Comparison of ENCODE assay signal across 21 cellular contexts in genomic region chr12:127398026-127398715, GRCh38.
DNase-seq lines count a peak whose midpoint lies in the region; ATAC-seq and TF ChIP-seq lines count a peak whose summit lies in the region.
"Had no signal": no experiment of that assay in that cellular context is flagged by ENCODE, and none has a peak within 500 bp of the region (broad histone marks: within the 10 kb centered on the region; RNA-seq: fewer than 3 reads in every experiment).

No MANE protein-coding gene starts in this region.

- H2BK5ac ChIP-seq in mesenchymal stem cell (ENCODE audit: low read depth, low read length, poor library complexity, severe bottlenecking): no peak overlapping the region

- no peaks in the 10 kb centered on the region for H3K36me3 Mint-ChIP-seq in natural killer cell treated with Interleukin-12 subunit alpha and Interleukin-12 subunit beta and Interleukin-15 and Interleukin-18, amount 100 ng/mL, for 72 hours
- H3K36me3 Mint-ChIP-seq in activated T-helper 2 cell treated with anti-CD3 and anti-CD28 coated beads, Interferon-gamma antibody, Interleukin-2, Interleukin-4, amounts not matched to agents 10 μg/mL and 5 μg/mL and 100 μg/mL, durations not matched to agents 14 hours and 24 hours and 36 hours (ENCODE audit: low read depth): no peaks in the 10 kb centered on the region

- no peak overlapping the region for H3K27ac Mint-ChIP-seq in natural killer cell treated with Interleukin-12 subunit alpha and Interleukin-12 subunit beta and Interleukin-15 and Interleukin-18, amount 100 ng/mL, for 72 hours
- H3K27ac Mint-ChIP-seq in activated T-helper 2 cell treated with anti-CD3 and anti-CD28 coated beads, Interferon-gamma antibody, Interleukin-2, Interleukin-4, amounts not matched to agents 10 μg/mL and 5 μg/mL and 100 μg/mL, durations not matched to agents 14 hours and 24 hours and 36 hours: no peak overlapping the region

- H3K4ac ChIP-seq in mesenchymal stem cell (ENCODE audit: low read depth in 1 of 2, low read length in 2 of 2): no peak overlapping the region

- H3K9me3 Mint-ChIP-seq in natural killer cell treated with Interleukin-12 subunit alpha and Interleukin-12 subunit beta and Interleukin-15 and Interleukin-18, amount 100 ng/mL, for 72 hours: no peaks in the 10 kb centered on the region
- no peaks in the 10 kb centered on the region for H3K9me3 Mint-ChIP-seq in activated T-helper 2 cell treated with anti-CD3 and anti-CD28 coated beads, Interferon-gamma antibody, Interleukin-2, Interleukin-4, amounts not matched to agents 10 μg/mL and 5 μg/mL and 100 μg/mL, durations not matched to agents 14 hours and 24 hours and 36 hours

- H3K27ac ChIP-seq in SJSA1 (peak overlapping the region; percentile 17), esophagus muscularis mucosa (replicated peaks in 1 of 4) (no peak overlapping the region), mesenchymal stem cell (ENCODE audit: low read length, poor library complexity, severe bottlenecking) (no peak overlapping the region), coronary artery (no peak overlapping the region)
- H3K27ac ChIP-seq: 22Rv1, C4-2B, RWPE1 had no signal

- intact Hi-C loops in esophagus muscularis mucosa (cut with DNase I): no loop called here
- intact Hi-C loops in activated T-helper 2 cell treated with anti-CD3 and anti-CD28 coated beads, Interferon-gamma antibody, Interleukin-2, Interleukin-4, amounts not matched to agents 10 μg/mL and 5 μg/mL and 100 μg/mL, durations not matched to agents 14 hours and 24 hours and 36 hours (cut with micrococcal nuclease): no loop called here

- peak; percentile 38 for DNase-seq in DMS53 (lab: John Stamatoyannopoulos, UW)
- DNase-seq in DMS53 treated with DMSO at 0.1 percent for 48 hours (lab: John Stamatoyannopoulos, UW; ENCODE audit: unreplicated experiment): no peak
- peak; percentile 51 to 64 for DNase-seq in SJSA1 (ENCODE audit: low read depth in 1 of 2, low spot score in 2 of 2)
- DNase-seq in esophagus muscularis mucosa (ENCODE audit: extremely low spot score): peak; percentile 57
- DNase-seq in mesenchymal stem cell: peak; percentile 32
- no peak for DNase-seq in natural killer cell treated with Interleukin-12 subunit alpha and Interleukin-12 subunit beta and Interleukin-15 and Interleukin-18, amount 100 ng/mL, for 72 hours (ENCODE audit: low spot score)
- DNase-seq in coronary artery (ENCODE audit: low spot score): no peak
- no peak for DNase-seq in activated T-helper 2 cell treated with anti-CD3 and anti-CD28 coated beads, Interferon-gamma antibody, Interleukin-2, Interleukin-4, amounts not matched to agents 10 μg/mL and 5 μg/mL and 100 μg/mL, durations not matched to agents 14 hours and 24 hours and 36 hours (ENCODE audit: low spot score)
- DNase-seq: AML-193, DND-41, GF-D8, GOT3, NCI-H1436, NCI-H1930, NCI-H226, NCI-H524, PC-3 had no signal

- H3K27me3 ChIP-seq in SJSA1 (replicated peaks): no peaks in the 10 kb centered on the region
- no peaks in the 10 kb centered on the region for H3K27me3 ChIP-seq in esophagus muscularis mucosa
- no peaks in the 10 kb centered on the region for H3K27me3 ChIP-seq in mesenchymal stem cell (ENCODE audit: control insufficient read depth in 1 of 2, insufficient read depth in 1 of 2, low read length in 2 of 2)

- no peak overlapping the region for H3K23ac ChIP-seq in mesenchymal stem cell (ENCODE audit: low read length in 2 of 2)

- H2BK120ac ChIP-seq in mesenchymal stem cell (ENCODE audit: low read depth, low read length): no peak overlapping the region

- ATAC-seq in natural killer cell treated with Interleukin-12 subunit alpha and Interleukin-12 subunit beta and Interleukin-15 and Interleukin-18, amount 100 ng/mL, for 72 hours: no peak
- ATAC-seq: K562, PC-3 had no signal

- no peak for TF ChIP-seq POLR2A in esophagus muscularis mucosa (IDR thresholded peaks at IDR 0.05; ENCODE audit: low read depth)

- H3K4me3 Mint-ChIP-seq in natural killer cell treated with Interleukin-12 subunit alpha and Interleukin-12 subunit beta and Interleukin-15 and Interleukin-18, amount 100 ng/mL, for 72 hours: no peak overlapping the region
- H3K4me3 Mint-ChIP-seq in activated T-helper 2 cell treated with anti-CD3 and anti-CD28 coated beads, Interferon-gamma antibody, Interleukin-2, Interleukin-4, amounts not matched to agents 10 μg/mL and 5 μg/mL and 100 μg/mL, durations not matched to agents 14 hours and 24 hours and 36 hours (ENCODE audit: low read depth): no peak overlapping the region

- no peak overlapping the region for H4K91ac ChIP-seq in mesenchymal stem cell (ENCODE audit: low read length)

- H3K9ac ChIP-seq in mesenchymal stem cell (ENCODE audit: low read length): no peak overlapping the region

- H3K4me3 ChIP-seq in SJSA1: no peak overlapping the region
- no peak overlapping the region for H3K4me3 ChIP-seq in esophagus muscularis mucosa
- H3K4me3 ChIP-seq in mesenchymal stem cell (ENCODE audit: insufficient read depth in 1 of 2, low read depth in 1 of 2, low read length in 2 of 2): no peak overlapping the region
- H3K4me3 ChIP-seq in coronary artery: no peak overlapping the region
- H3K4me3 ChIP-seq: K562 had no signal

- no peak overlapping the region for H3K4me2 ChIP-seq in mesenchymal stem cell (ENCODE audit: low read length, poor library complexity, severe bottlenecking)

- H2BK12ac ChIP-seq in mesenchymal stem cell (ENCODE audit: low read length in 2 of 2): no peak overlapping the region

- no peaks in the 10 kb centered on the region for H3K4me1 Mint-ChIP-seq in natural killer cell treated with Interleukin-12 subunit alpha and Interleukin-12 subunit beta and Interleukin-15 and Interleukin-18, amount 100 ng/mL, for 72 hours (ENCODE audit: low read depth in 2 of 2)
- H3K4me1 Mint-ChIP-seq in activated T-helper 2 cell treated with anti-CD3 and anti-CD28 coated beads, Interferon-gamma antibody, Interleukin-2, Interleukin-4, amounts not matched to agents 10 μg/mL and 5 μg/mL and 100 μg/mL, durations not matched to agents 14 hours and 24 hours and 36 hours (ENCODE audit: low read depth): no peaks in the 10 kb centered on the region

- H3K79me1 ChIP-seq in mesenchymal stem cell (replicated peaks; ENCODE audit: low read length, poor library complexity, severe bottlenecking): no peaks in the 10 kb centered on the region

- no peak overlapping the region for H3K14ac ChIP-seq in mesenchymal stem cell (ENCODE audit: low read length in 2 of 2)

- TF ChIP-seq EP300 in esophagus muscularis mucosa (IDR thresholded peaks at IDR 0.05): no peak

- no peak overlapping the region for H2AK5ac ChIP-seq in mesenchymal stem cell (ENCODE audit: low read length, severe bottlenecking)

- no peak overlapping the region for H2BK15ac ChIP-seq in mesenchymal stem cell (ENCODE audit: low read depth, poor library complexity, severe bottlenecking)

- H3K4me1 ChIP-seq in SJSA1 (replicated peaks): peaks cover 46% of the 10 kb centered on the region
- H3K4me1 ChIP-seq in esophagus muscularis mucosa: peaks cover 0 to 29% (median 14%) of the 10 kb centered on the region in 4 donors
- peaks cover 4% of the 10 kb centered on the region for H3K4me1 ChIP-seq in mesenchymal stem cell (ENCODE audit: control insufficient read depth, insufficient read depth, low read depth, low read length)

- no peak overlapping the region for H3K18ac ChIP-seq in mesenchymal stem cell (ENCODE audit: low read depth in 1 of 2, low read length in 2 of 2)

- 49% methylated on average over 10 of the region's 10 CpGs for WGBS in esophagus muscularis mucosa
- whole genome bisulfite sequencing in mesenchymal stem cell: 18% methylated on average over 3 of the region's 10 CpGs

- H3K9me3 ChIP-seq in SJSA1 (replicated peaks) (no peaks in the 10 kb centered on the region), esophagus muscularis mucosa (no peaks in the 10 kb centered on the region), mesenchymal stem cell (ENCODE audit: control insufficient read depth, low read length) (no peaks in the 10 kb centered on the region)

- no peak overlapping the region for H2AFZ ChIP-seq in mesenchymal stem cell (ENCODE audit: low read depth, low read length)

- no peak overlapping the region for H4K8ac ChIP-seq in mesenchymal stem cell (ENCODE audit: low read length)

- H3K27me3 Mint-ChIP-seq in natural killer cell treated with Interleukin-12 subunit alpha and Interleukin-12 subunit beta and Interleukin-15 and Interleukin-18, amount 100 ng/mL, for 72 hours: peaks cover 0 to 16% of the 10 kb centered on the region in 2 donors
- H3K27me3 Mint-ChIP-seq in activated T-helper 2 cell treated with anti-CD3 and anti-CD28 coated beads, Interferon-gamma antibody, Interleukin-2, Interleukin-4, amounts not matched to agents 10 μg/mL and 5 μg/mL and 100 μg/mL, durations not matched to agents 14 hours and 24 hours and 36 hours (ENCODE audit: low read depth): peaks cover 2% of the 10 kb centered on the region

- no peaks in the 10 kb centered on the region for H3K36me3 ChIP-seq in SJSA1
- no peaks in the 10 kb centered on the region for H3K36me3 ChIP-seq in esophagus muscularis mucosa
- H3K36me3 ChIP-seq in mesenchymal stem cell (ENCODE audit: control insufficient read depth in 1 of 2, insufficient read depth in 2 of 2, low read depth in 1 of 2, low read length in 2 of 2): no peaks in the 10 kb centered on the region

- TF ChIP-seq CTCF in esophagus muscularis mucosa (IDR thresholded peaks at IDR 0.05) (no peak), coronary artery (IDR thresholded peaks at IDR 0.05) (no peak)

Comparison
In these comparisons a context has a peak if more than half of its experiments do, and no peak if none do; other contexts are left out.
1. DNase-seq: peak in DMS53 (single experiment), SJSA1 (2 of 2), esophagus muscularis mucosa (single experiment) and mesenchymal stem cell (single experiment); none in DMS53 treated with DMSO at 0.1 percent for 48 hours (single experiment), natural killer cell treated with Interleukin-12 subunit alpha and Interleukin-12 subunit beta and Interleukin-15 and Interleukin-18, amount 100 ng/mL, for 72 hours (single experiment), coronary artery (single experiment) and activated T-helper 2 cell treated with anti-CD3 and anti-CD28 coated beads, Interferon-gamma antibody, Interleukin-2, Interleukin-4, amounts not matched to agents 10 μg/mL and 5 μg/mL and 100 μg/mL, durations not matched to agents 14 hours and 24 hours and 36 hours (single experiment).